In the genomic region with DNA sequence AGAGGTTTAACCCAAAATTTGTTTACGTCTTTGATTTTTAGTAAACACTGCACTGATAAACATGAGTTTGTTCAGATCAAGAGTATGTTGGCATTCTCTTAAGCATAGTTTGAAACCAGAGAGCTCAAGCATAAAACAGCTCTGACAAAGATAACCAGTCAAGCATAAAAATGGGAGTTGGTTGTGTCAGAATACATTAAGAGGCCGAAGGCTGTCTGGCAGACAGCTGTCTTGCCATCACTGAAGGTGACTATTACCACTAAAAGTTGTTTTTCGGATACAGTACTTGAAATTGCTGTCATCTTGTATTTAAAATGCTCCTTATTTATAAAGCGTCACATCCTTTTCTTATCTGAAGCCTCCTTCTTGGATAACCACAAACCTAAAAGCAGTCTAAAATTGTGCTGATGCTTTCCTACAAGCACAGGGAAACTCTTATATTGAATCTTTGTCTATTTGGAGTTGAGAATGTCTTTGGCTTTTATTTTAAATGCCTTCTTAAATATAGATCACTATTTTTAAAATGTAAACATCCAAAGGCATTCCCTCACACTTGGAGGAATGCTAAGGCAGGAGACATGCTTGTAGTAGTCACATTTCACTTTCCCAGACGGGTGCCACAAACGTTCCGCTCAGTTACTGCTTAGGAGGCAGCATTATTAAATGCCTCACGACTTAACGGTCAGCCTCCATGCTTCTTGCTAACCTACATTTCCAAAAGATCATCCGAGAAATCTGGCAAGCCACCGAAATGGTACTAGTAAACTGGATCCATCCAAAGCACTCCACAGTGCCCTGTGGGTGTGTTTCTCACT, we compare ENCODE assay signal across 8 cellular contexts. TPM values are rescaled to one million over a fixed set of nuclear protein-coding genes. Genes with fewer than 3 reads are reported as not detected.
A peak's percentile ranks its signal among the peaks of the same experiment; 100 is the strongest.
DNase-seq lines count a peak whose midpoint lies in the region; ATAC-seq and TF ChIP-seq lines count a peak whose summit lies in the region.

No MANE protein-coding gene starts in this region.

- TF ChIP-seq EP300 in upper lobe of left lung (IDR thresholded peaks at IDR 0.05), result no peak

- H3K36me3 ChIP-seq in left lung (no peaks in the 10 kb centered on the region), upper lobe of left lung (no peaks in the 10 kb centered on the region), spleen (no peaks in the 10 kb centered on the region)

- H3K27me3 ChIP-seq in left lung (peaks cover 0 to 52% of the 10 kb centered on the region in 2 donors), upper lobe of left lung (peaks cover 0 to 6% (median 0%) of the 10 kb centered on the region in 4 donors), spleen (replicated peaks in 1 of 7) (peaks cover 0 to 72% (median 14%) of the 10 kb centered on the region in 7 donors)

- CTCF ChIA-PET in AG04449 (lab: Yijun Ruan, JAX), result interaction anchor here (1.9 kb wide), 1 partner anchor 60 kb away, joined by 7 read pairs; no protein-coding TSS in a partner anchor

- DNase-seq in AG04449 (ENCODE audit: low read depth, low spot score) (no peak), astrocyte of the hippocampus (ENCODE audit: low read depth, low spot score) (peak; percentile 73), left lung (no peak), upper lobe of left lung (no peak), spleen (no peak), NCI-H524 treated with DMSO at 0.1 percent for 48 hours (lab: John Stamatoyannopoulos, UW) (no peak)

- POLR2A ChIA-PET in AG04449 (lab: Yijun Ruan, JAX), result no interaction called here

- intact Hi-C loops in left lung (cut with DNase I), result no loop called here
- intact Hi-C loops in spleen (cut with DNase I; ENCODE audit: low total_unique reads), result no loop called here

- ATAC-seq in HG02610 (IDR thresholded peaks at IDR 0.05; ENCODE audit: unreplicated experiment) (peak; percentile 67), left lung (peak; percentile 32), upper lobe of left lung (ENCODE audit: low FRiP score in 2 of 2) (no peak), HG02623 (IDR thresholded peaks at IDR 0.05; ENCODE audit: unreplicated experiment) (no peak)

- H3K4me3 ChIP-seq in AG04449 (ENCODE audit: low read depth, low read length) (peak overlapping the region; percentile 74), left lung (peak overlapping the region; percentile 44 to 49), upper lobe of left lung (peak overlapping the region in 3 of 4 donors; percentile 64 to 83 (median 72)), spleen (peak overlapping the region in 4 of 8 donors; percentile 48 to 72 (median 54))

- H3K27ac ChIP-seq in left lung (peak overlapping the region; percentile 58 to 61), upper lobe of left lung (peak overlapping the region; percentile 75 to 85 (median 83)), spleen (no peak overlapping the region)

- H3K9me3 ChIP-seq in left lung (no peaks in the 10 kb centered on the region), upper lobe of left lung (no peaks in the 10 kb centered on the region), spleen (no peaks in the 10 kb centered on the region)

- WGBS in upper lobe of left lung, 2 donors, result 20 to 33% methylated on average over 11 of the region's 11 CpGs
- 42 to 53% (median 52%) methylated on average over 11 of the region's 11 CpGs for WGBS in spleen, 5 donors

- TF ChIP-seq CTCF in AG04449 (IDR thresholded peaks at IDR 0.05; ENCODE audit: insufficient read depth, low read length, missing control alignments) (no peak), left lung (IDR thresholded peaks at IDR 0.05) (no peak), upper lobe of left lung (IDR thresholded peaks at IDR 0.05) (no peak), spleen (IDR thresholded peaks at IDR 0.05 in 8 of 11, conservative IDR thresholded peaks at IDR 0.05 in 3 of 11) (no peak)

- TF ChIP-seq POLR2A in upper lobe of left lung (IDR thresholded peaks at IDR 0.05) (no peak), spleen (IDR thresholded peaks at IDR 0.05) (no peak)

- peaks cover 0 to 4% of the 10 kb centered on the region in 2 donors for H3K4me1 ChIP-seq in left lung
- H3K4me1 ChIP-seq in upper lobe of left lung, result peaks cover 0 to 27% (median 5%) of the 10 kb centered on the region in 4 donors
- H3K4me1 ChIP-seq in spleen, result peaks cover 0 to 23% (median 12%) of the 10 kb centered on the region in 6 donors

RNA-seq across cellular contexts. Expression of gene SMAD9, which starts 1.6 kb away (rescaled TPM):
- 1 to 10 TPM; 9.2 to 9.4 TPM for total RNA-seq in left lung
- total RNA-seq in upper lobe of left lung, result 10 to 100 TPM in 4 of 6 donors, 1 to 10 TPM in 2; 8.4 to 15.9 (median 11.5) TPM
- total RNA-seq in spleen, result 1 to 10 TPM; 1.2 to 2.9 (median 1.7) TPM
- polyA plus RNA-seq in spleen, result 1 to 10 TPM in 1 of 3 donors, under 1 TPM in 2; 0.67 to 1.1 (median 0.80) TPM

Comparison
In these comparisons a context has a peak if more than half of its experiments do, and no peak if none do; other contexts are left out.
1. ATAC-seq: peak in HG02610 (single experiment) and left lung (single experiment); none in upper lobe of left lung (0 of 2) and HG02623 (single experiment).
2. H3K27ac ChIP-seq: peak in left lung (2 of 2) and upper lobe of left lung (4 of 4); none in spleen (0 of 8).